Comparison of ENCODE assay signal across 27 cellular contexts in genomic region chr9:93315118-93315517, GRCh38.
"Had no signal": no experiment of that assay in that cellular context is flagged by ENCODE, and none has a peak within 500 bp of the region (broad histone marks: within the 10 kb centered on the region; RNA-seq: fewer than 3 reads in every experiment).

No MANE protein-coding gene starts in this region.

- H3K4me3 ChIP-seq: adrenal gland, K562, SK-N-MC had no signal

- ATAC-seq: activated CD8-positive, alpha-beta T cell treated with anti-CD3 and anti-CD28 coated beads for 36 hours; activated T-helper 17 cell treated with anti-CD3 and anti-CD28 coated beads, Interleukin-2, amount 50 U/mL, for 72 hours; K562; Panc1; Right ventricle myocardium inferior; T-cell had no signal

- H3K4me3 Mint-ChIP-seq: activated CD8-positive, alpha-beta T cell treated with anti-CD3 and anti-CD28 coated beads for 36 hours; activated naive CD8-positive, alpha-beta T cell treated with anti-CD3 and anti-CD28 coated beads, Interleukin-2, amount 10 ng/mL, durations not matched to agents 7 days and 5 days; activated T-helper 17 cell treated with anti-CD3 and anti-CD28 coated beads, Interleukin-2, amount 50 U/mL, for 72 hours; T-cell had no signal

- H3K27ac ChIP-seq: adrenal gland, SK-N-MC, WERI-Rb-1 had no signal

- H3K27ac Mint-ChIP-seq: activated CD8-positive, alpha-beta T cell treated with anti-CD3 and anti-CD28 coated beads for 36 hours; activated naive CD8-positive, alpha-beta T cell treated with anti-CD3 and anti-CD28 coated beads, Interleukin-2, amount 10 ng/mL, durations not matched to agents 7 days and 5 days; activated T-helper 17 cell treated with anti-CD3 and anti-CD28 coated beads, Interleukin-2, amount 50 U/mL, for 72 hours had no signal

- H3K36me3 Mint-ChIP-seq: activated naive CD8-positive, alpha-beta T cell treated with anti-CD3 and anti-CD28 coated beads, Interleukin-2, amount 10 ng/mL, durations not matched to agents 7 days and 5 days; T-cell had no signal

- H3K9me3 Mint-ChIP-seq: activated CD8-positive, alpha-beta T cell treated with anti-CD3 and anti-CD28 coated beads for 36 hours; activated naive CD8-positive, alpha-beta T cell treated with anti-CD3 and anti-CD28 coated beads, Interleukin-2, amount 10 ng/mL, durations not matched to agents 7 days and 5 days; activated T-helper 17 cell treated with anti-CD3 and anti-CD28 coated beads, Interleukin-2, amount 50 U/mL, for 72 hours; T-cell had no signal

- DNase-seq: activated CD4-positive, alpha-beta T cell treated with anti-CD3 and anti-CD28 coated beads for 4 hours; activated CD8-positive, alpha-beta T cell treated with anti-CD3 and anti-CD28 coated beads for 36 hours; activated naive CD4-positive, alpha-beta T cell treated with anti-CD3 and anti-CD28 coated beads, Interleukin-2, amount 50 U/mL, for 16 hours; activated naive CD8-positive, alpha-beta T cell treated with anti-CD3 and anti-CD28 coated beads, Interleukin-2, amount 10 ng/mL, durations not matched to agents 7 days and 5 days; activated T-cell treated with anti-CD3 and anti-CD28 coated beads for 4 hours; activated T-cell treated with anti-CD3 and anti-CD28 coated beads, Interleukin-2, amount 50 U/mL, for 48 hours; anterior cingulate cortex; MM.1S; NCI-H1105 treated with DMSO at 0.1 percent for 48 hours; NCI-H1436 treated with DMSO at 0.1 percent for 48 hours; NCI-H187; NCI-H2081; NCI-H510A treated with DMSO at 0.1 percent for 48 hours; NCI-H69; NK-92 treated with Interleukin-12 subunit alpha and Interleukin-12 subunit beta, amount 100 ng/mL, for 24 hours; OCI-M1; RPMI8226; T-cell; T-helper 2 cell; T1000; WERI-Rb-1 had no signal

- H3K27me3 ChIP-seq: adrenal gland had no signal
